1 cellular context compared by ENCODE assay signal in the genomic region with DNA sequence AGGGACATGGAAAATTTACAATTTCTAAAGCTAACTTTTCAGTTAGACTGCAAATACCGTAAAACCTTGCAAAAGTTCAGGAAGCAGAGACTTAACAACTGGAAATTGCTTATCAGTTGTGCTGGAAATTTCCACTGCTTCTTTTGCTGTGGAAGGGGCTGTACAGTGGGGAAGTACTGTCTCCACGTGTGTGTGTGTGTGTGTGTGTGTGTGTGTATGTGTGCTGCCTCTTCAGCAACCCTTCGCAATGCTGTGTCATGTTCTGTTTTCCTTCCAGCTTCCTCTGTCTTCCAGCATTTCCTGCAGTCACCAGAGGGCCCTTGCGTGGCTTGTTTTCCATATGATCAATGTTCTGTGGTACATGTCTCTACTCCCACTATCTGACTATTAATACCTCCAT.
A peak's percentile ranks its signal among the peaks of the same experiment; 100 is the strongest.
TF ChIP-seq lines count a peak whose summit lies in the region.

No MANE protein-coding gene starts in this region.

TF ChIP-seq in K562, 482 proteins besides CTCF, POLR2A, EP300 and RAD21 (continued from another document):
- TF ChIP-seq, protein P1, sequence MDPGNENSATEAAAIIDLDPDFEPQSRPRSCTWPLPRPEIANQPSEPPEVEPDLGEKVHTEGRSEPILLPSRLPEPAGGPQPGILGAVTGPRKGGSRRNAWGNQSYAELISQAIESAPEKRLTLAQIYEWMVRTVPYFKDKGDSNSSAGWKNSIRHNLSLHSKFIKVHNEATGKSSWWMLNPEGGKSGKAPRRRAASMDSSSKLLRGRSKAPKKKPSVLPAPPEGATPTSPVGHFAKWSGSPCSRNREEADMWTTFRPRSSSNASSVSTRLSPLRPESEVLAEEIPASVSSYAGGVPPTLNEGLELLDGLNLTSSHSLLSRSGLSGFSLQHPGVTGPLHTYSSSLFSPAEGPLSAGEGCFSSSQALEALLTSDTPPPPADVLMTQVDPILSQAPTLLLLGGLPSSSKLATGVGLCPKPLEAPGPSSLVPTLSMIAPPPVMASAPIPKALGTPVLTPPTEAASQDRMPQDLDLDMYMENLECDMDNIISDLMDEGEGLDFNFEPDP (CRISPR knock-in tag; IDR thresholded peaks at IDR 0.05): no peak
- peak; percentile 67 for TF ChIP-seq ARID1B (IDR thresholded peaks at IDR 0.05)
- peak; percentile 68 for TF ChIP-seq SMARCA4 (IDR thresholded peaks at IDR 0.05)
- TF ChIP-seq, protein P2, sequence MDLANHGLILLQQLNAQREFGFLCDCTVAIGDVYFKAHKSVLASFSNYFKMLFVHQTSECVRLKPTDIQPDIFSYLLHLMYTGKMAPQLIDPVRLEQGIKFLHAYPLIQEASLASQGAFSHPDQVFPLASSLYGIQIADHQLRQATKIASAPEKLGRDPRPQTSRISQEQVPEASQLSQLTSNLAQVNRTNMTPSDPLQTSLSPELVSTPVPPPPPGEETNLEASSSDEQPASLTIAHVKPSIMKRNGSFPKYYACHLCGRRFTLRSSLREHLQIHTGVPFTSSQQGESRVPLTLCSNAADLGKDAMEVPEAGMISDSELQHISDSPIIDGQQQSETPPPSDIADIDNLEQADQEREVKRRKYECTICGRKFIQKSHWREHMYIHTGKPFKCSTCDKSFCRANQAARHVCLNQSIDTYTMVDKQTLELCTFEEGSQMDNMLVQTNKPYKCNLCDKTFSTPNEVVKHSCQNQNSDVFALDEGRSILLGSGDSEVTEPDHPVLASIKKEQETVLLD (IDR thresholded peaks at IDR 0.05): no peak
- TF ChIP-seq HNRNPUL1 (IDR thresholded peaks at IDR 0.05; ENCODE audit: low read length): no peak
- TF ChIP-seq MAFF (IDR thresholded peaks at IDR 0.05; ENCODE audit: low read length): peak; percentile 46; the same call in 1 of the 2 replicates
- TF ChIP-seq GABPA (tag; conservative IDR thresholded peaks at IDR 0.05; ENCODE audit: low read depth): 0 out of 2 replicates have a peak, but pooled peaks have one; percentile 53
- TF ChIP-seq POLR2H (tag; IDR thresholded peaks at IDR 0.05; ENCODE audit: low read depth): 0 out of 2 replicates have a peak, but pooled peaks have one; percentile 24
- TF ChIP-seq, protein P3, sequence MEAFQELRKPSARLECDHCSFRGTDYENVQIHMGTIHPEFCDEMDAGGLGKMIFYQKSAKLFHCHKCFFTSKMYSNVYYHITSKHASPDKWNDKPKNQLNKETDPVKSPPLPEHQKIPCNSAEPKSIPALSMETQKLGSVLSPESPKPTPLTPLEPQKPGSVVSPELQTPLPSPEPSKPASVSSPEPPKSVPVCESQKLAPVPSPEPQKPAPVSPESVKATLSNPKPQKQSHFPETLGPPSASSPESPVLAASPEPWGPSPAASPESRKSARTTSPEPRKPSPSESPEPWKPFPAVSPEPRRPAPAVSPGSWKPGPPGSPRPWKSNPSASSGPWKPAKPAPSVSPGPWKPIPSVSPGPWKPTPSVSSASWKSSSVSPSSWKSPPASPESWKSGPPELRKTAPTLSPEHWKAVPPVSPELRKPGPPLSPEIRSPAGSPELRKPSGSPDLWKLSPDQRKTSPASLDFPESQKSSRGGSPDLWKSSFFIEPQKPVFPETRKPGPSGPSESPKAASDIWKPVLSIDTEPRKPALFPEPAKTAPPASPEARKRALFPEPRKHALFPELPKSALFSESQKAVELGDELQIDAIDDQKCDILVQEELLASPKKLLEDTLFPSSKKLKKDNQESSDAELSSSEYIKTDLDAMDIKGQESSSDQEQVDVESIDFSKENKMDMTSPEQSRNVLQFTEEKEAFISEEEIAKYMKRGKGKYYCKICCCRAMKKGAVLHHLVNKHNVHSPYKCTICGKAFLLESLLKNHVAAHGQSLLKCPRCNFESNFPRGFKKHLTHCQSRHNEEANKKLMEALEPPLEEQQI (IDR thresholded peaks at IDR 0.05): no peak
- 0 out of 2 replicates have a peak, but pooled peaks have one; percentile 26 for TF ChIP-seq ZNF134 (CRISPR knock-in tag; conservative IDR thresholded peaks at IDR 0.05)
- 0 out of 2 replicates have a peak, but pooled peaks have one; percentile 9 for TF ChIP-seq CREM (IDR thresholded peaks at IDR 0.05; ENCODE audit: low read depth)
- TF ChIP-seq CXXC5 (CRISPR knock-in tag; IDR thresholded peaks at IDR 0.05): peak; percentile 17; the same call in 1 of the 2 replicates
- TF ChIP-seq WHSC1 (IDR thresholded peaks at IDR 0.05; ENCODE audit: low read length): no peak
- peak; percentile 63 for TF ChIP-seq DPF2 (IDR thresholded peaks at IDR 0.05)
- no peak for TF ChIP-seq ZNF12 (CRISPR knock-in tag; IDR thresholded peaks at IDR 0.05)
- TF ChIP-seq COPS2 (conservative IDR thresholded peaks at IDR 0.05): no peak
- TF ChIP-seq STAG1 (CRISPR knock-in tag; IDR thresholded peaks at IDR 0.05; ENCODE audit: borderline replicate concordance): no peak
- TF ChIP-seq HDAC1 (IDR thresholded peaks at IDR 0.05): 0 out of 4 replicates have a peak, but pooled peaks of 1 of the 2 experiments have one; percentile 19
- TF ChIP-seq, protein P4, sequence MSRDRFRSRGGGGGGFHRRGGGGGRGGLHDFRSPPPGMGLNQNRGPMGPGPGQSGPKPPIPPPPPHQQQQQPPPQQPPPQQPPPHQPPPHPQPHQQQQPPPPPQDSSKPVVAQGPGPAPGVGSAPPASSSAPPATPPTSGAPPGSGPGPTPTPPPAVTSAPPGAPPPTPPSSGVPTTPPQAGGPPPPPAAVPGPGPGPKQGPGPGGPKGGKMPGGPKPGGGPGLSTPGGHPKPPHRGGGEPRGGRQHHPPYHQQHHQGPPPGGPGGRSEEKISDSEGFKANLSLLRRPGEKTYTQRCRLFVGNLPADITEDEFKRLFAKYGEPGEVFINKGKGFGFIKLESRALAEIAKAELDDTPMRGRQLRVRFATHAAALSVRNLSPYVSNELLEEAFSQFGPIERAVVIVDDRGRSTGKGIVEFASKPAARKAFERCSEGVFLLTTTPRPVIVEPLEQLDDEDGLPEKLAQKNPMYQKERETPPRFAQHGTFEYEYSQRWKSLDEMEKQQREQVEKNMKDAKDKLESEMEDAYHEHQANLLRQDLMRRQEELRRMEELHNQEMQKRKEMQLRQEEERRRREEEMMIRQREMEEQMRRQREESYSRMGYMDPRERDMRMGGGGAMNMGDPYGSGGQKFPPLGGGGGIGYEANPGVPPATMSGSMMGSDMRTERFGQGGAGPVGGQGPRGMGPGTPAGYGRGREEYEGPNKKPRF (IDR thresholded peaks at IDR 0.05; ENCODE audit: low read depth, low read length): no peak
- TF ChIP-seq SUPT5H (IDR thresholded peaks at IDR 0.05): no peak
- TF ChIP-seq PYGO2 (tag; IDR thresholded peaks at IDR 0.05): no peak
- peak; percentile 87 for TF ChIP-seq FOXJ2 (tag; IDR thresholded peaks at IDR 0.05)
- TF ChIP-seq CBFB (CRISPR knock-in tag; IDR thresholded peaks at IDR 0.05): no peak
- no peak for TF ChIP-seq CCNT2 (IDR thresholded peaks at IDR 0.05; ENCODE audit: borderline replicate concordance, extremely low read depth, insufficient read length, low read depth, low read length)
- TF ChIP-seq KLF6 (CRISPR knock-in tag; IDR thresholded peaks at IDR 0.05; ENCODE audit: borderline replicate concordance): no peak
- TF ChIP-seq ETV6 (IDR thresholded peaks at IDR 0.05; ENCODE audit: borderline replicate concordance in 1 of 2, low read depth in 2 of 2, low read length in 1 of 2): peak; percentile 80 to 90; a peak in 3 of 4 replicates
- no peak for TF ChIP-seq ETV6 (CRISPR knock-in tag; IDR thresholded peaks at IDR 0.05; ENCODE audit: borderline replicate concordance)
- peak; percentile 60 for TF ChIP-seq ETV1 (tag; conservative IDR thresholded peaks at IDR 0.05; ENCODE audit: low read depth)
- TF ChIP-seq TOE1 (IDR thresholded peaks at IDR 0.05; ENCODE audit: borderline replicate concordance): no peak
- TF ChIP-seq TOE1 (CRISPR knock-in tag; IDR thresholded peaks at IDR 0.05; ENCODE audit: borderline replicate concordance, low read depth): no peak
- no peak for TF ChIP-seq LCOR (CRISPR knock-in tag; IDR thresholded peaks at IDR 0.05)
- 0 out of 2 replicates have a peak, but pooled peaks have one; percentile 8 for TF ChIP-seq ZNF239 (CRISPR knock-in tag; IDR thresholded peaks at IDR 0.05)
- TF ChIP-seq HDAC3 (IDR thresholded peaks at IDR 0.05; ENCODE audit: borderline replicate concordance, partially characterized antibody): no peak
- TF ChIP-seq, protein P5, sequence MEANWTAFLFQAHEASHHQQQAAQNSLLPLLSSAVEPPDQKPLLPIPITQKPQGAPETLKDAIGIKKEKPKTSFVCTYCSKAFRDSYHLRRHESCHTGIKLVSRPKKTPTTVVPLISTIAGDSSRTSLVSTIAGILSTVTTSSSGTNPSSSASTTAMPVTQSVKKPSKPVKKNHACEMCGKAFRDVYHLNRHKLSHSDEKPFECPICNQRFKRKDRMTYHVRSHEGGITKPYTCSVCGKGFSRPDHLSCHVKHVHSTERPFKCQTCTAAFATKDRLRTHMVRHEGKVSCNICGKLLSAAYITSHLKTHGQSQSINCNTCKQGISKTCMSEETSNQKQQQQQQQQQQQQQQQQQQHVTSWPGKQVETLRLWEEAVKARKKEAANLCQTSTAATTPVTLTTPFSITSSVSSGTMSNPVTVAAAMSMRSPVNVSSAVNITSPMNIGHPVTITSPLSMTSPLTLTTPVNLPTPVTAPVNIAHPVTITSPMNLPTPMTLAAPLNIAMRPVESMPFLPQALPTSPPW (CRISPR knock-in tag; IDR thresholded peaks at IDR 0.05): peak; percentile 26; the same call in 1 of the 2 replicates
- no peak for TF ChIP-seq FOXK1 (CRISPR knock-in tag; IDR thresholded peaks at IDR 0.05; ENCODE audit: borderline replicate concordance)
- no peak for TF ChIP-seq NFRKB (IDR thresholded peaks at IDR 0.05; ENCODE audit: low read depth)
- TF ChIP-seq ARNT (IDR thresholded peaks at IDR 0.05): no peak
- TF ChIP-seq SPI1 (IDR thresholded peaks at IDR 0.05; ENCODE audit: borderline replicate concordance, low read depth, low read length): peak; percentile 51; the same call in 1 of the 2 replicates
- no peak for TF ChIP-seq SMARCB1 (IDR thresholded peaks at IDR 0.05; ENCODE audit: insufficient read length, low read depth)
- no peak for TF ChIP-seq POLR2G (IDR thresholded peaks at IDR 0.05; ENCODE audit: low read depth, low read length)
- TF ChIP-seq MAFG (tag; conservative IDR thresholded peaks at IDR 0.05): peak; percentile 89
- TF ChIP-seq MYC (IDR thresholded peaks at IDR 0.05; ENCODE audit: low read depth, low read length): 0 out of 2 replicates have a peak, but pooled peaks have one; percentile 41
- no peak for TF ChIP-seq MYC (CRISPR knock-in tag; IDR thresholded peaks at IDR 0.05; ENCODE audit: borderline replicate concordance, low read depth)
- TF ChIP-seq EWSR1 (IDR thresholded peaks at IDR 0.05; ENCODE audit: borderline replicate concordance, low read depth, partially characterized antibody): no peak
- TF ChIP-seq ZNF24 (IDR thresholded peaks at IDR 0.05): no peak
- TF ChIP-seq MCM3 (IDR thresholded peaks at IDR 0.05): peak; percentile 82
- TF ChIP-seq, protein P6, sequence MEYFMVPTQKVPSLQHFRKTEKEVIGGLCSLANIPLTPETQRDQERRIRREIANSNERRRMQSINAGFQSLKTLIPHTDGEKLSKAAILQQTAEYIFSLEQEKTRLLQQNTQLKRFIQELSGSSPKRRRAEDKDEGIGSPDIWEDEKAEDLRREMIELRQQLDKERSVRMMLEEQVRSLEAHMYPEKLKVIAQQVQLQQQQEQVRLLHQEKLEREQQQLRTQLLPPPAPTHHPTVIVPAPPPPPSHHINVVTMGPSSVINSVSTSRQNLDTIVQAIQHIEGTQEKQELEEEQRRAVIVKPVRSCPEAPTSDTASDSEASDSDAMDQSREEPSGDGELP (CRISPR knock-in tag; IDR thresholded peaks at IDR 0.05; ENCODE audit: borderline replicate concordance): no peak
- no peak for TF ChIP-seq RAD51 (IDR thresholded peaks at IDR 0.05; ENCODE audit: borderline replicate concordance, low read depth)
- TF ChIP-seq, protein P7, sequence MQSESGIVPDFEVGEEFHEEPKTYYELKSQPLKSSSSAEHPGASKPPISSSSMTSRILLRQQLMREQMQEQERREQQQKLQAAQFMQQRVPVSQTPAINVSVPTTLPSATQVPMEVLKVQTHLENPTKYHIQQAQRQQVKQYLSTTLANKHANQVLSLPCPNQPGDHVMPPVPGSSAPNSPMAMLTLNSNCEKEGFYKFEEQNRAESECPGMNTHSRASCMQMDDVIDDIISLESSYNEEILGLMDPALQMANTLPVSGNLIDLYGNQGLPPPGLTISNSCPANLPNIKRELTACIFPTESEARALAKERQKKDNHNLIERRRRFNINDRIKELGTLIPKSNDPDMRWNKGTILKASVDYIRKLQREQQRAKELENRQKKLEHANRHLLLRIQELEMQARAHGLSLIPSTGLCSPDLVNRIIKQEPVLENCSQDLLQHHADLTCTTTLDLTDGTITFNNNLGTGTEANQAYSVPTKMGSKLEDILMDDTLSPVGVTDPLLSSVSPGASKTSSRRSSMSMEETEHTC (IDR thresholded peaks at IDR 0.05): no peak
- TF ChIP-seq DACH1 (IDR thresholded peaks at IDR 0.05; ENCODE audit: partially characterized antibody): no peak
